18 cellular contexts compared by ENCODE assay signal in the genomic region with DNA sequence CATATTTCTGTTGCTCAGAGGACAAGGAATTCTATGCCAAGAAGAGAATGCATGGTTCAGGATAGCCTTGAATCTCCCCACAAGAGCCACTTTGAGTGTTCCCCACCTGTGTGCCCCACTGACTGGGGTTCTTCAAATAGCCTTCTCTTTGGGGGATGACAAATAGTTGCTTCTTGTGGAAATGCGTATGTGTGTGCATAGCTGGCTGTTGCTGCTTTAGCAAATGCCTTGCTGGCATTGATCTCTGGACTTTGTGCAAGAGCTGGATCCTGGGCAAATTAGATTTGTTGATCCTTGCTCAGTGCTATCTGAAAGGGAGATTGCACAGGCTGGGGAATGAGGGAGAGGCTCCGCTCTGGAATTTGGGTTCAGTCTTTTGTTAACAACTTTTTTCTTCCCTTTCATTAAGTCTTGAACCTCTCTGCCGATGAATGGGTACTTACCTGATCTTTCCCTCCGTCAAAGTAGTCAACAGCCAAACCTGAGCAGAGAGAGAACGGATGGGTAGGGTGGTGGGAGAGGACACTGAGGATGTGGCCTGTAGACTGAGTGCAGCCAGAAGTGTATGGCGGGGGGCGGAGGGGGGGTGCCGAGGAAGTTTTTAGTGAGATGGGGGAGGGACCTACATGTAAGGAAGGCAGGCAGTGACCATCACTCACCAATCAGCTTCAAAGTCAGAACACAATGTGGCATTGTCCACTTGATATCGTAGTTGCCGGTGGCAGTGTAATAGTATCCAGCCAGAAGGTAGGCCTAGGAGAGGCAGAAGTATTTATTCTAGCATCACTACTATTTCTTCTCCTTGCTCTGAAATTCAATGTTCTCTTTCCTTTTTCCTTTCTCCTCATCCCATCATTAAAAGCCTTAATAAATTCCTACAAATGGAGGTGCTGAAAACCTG. TPM values are rescaled to one million over a fixed set of nuclear protein-coding genes. Genes with fewer than 3 reads are reported as not detected.
DNase-seq lines count a peak whose midpoint lies in the region; ATAC-seq, FAIRE-seq and TF ChIP-seq lines count a peak whose summit lies in the region.
"Had no signal": no experiment of that assay in that cellular context is flagged by ENCODE, and none has a peak within 500 bp of the region (broad histone marks: within the 10 kb centered on the region; RNA-seq: fewer than 3 reads in every experiment).

No MANE protein-coding gene starts in this region.

- no peaks in the 10 kb centered on the region for H3K4me1 ChIP-seq in ectodermal cell (ENCODE audit: control insufficient read depth, insufficient read depth, low read length)
- H3K4me1 ChIP-seq: spleen had no signal

- peak; percentile 46 for FAIRE-seq in HTR-8/SVneo (lab: Jason Lieb, UNC)
- FAIRE-seq: H54, RCC 7860 had no signal

- H3K27me3 ChIP-seq in ectodermal cell (ENCODE audit: control insufficient read depth, insufficient read depth, low read length, poor library complexity, severe bottlenecking) = no peaks in the 10 kb centered on the region
- H3K27me3 ChIP-seq: spleen had no signal

- WGBS in ectodermal cell, 2 experiments = 95% methylated on average over 8 to 10 of the region's 10 CpGs

- peak overlapping the region; percentile 30 for H3K27ac ChIP-seq in ectodermal cell (ENCODE audit: insufficient read depth, low read depth, low read length, poor library complexity, severe bottlenecking)
- H3K27ac ChIP-seq: spleen had no signal

- H3K4me1 Mint-ChIP-seq in nephron progenitor cell = no peaks in the 10 kb centered on the region
- H3K4me1 Mint-ChIP-seq in chondrocyte (ENCODE audit: low read depth) = no peaks in the 10 kb centered on the region
- no peaks in the 10 kb centered on the region for H3K4me1 Mint-ChIP-seq in T-helper 2 cell treated with Interferon-gamma antibody and Interleukin-4, amounts not matched to agents 5 μg/mL and 100 μg/mL, for 36 hours (ENCODE audit: low read depth)
- H3K4me1 Mint-ChIP-seq: mesothelial cell of epicardium had no signal

- H3K4me3 Mint-ChIP-seq in nephron progenitor cell = no peak overlapping the region
- no peak overlapping the region for H3K4me3 Mint-ChIP-seq in chondrocyte (ENCODE audit: unreplicated experiment)
- H3K4me3 Mint-ChIP-seq in T-helper 2 cell treated with Interferon-gamma antibody and Interleukin-4, amounts not matched to agents 5 μg/mL and 100 μg/mL, for 36 hours = no peak overlapping the region
- H3K4me3 Mint-ChIP-seq: mesothelial cell of epicardium had no signal

- DNase-seq in HTR-8/SVneo (ENCODE audit: insufficient read length, low spot score) (no peak), nephron progenitor cell (no peak), chondrocyte (ENCODE audit: low spot score) (no peak)
- DNase-seq in T-helper 2 cell treated with Interferon-gamma antibody and Interleukin-4, amounts not matched to agents 5 μg/mL and 100 μg/mL, for 36 hours (ENCODE audit: low spot score) = no peak
- DNase-seq: activated CD4-positive, alpha-beta T cell treated with anti-CD3 and anti-CD28 coated beads for 1 hour; activated gamma-delta T cell treated with Interleukin-2 at 50 U/mL for 16 hours; COR-L47; EL; islet precursor cell; NCI-H1436 treated with DMSO at 0.1 percent for 48 hours; SK-N-SH; spleen; stimulated activated CD8-positive, alpha-beta memory T cell treated with anti-CD3 and anti-CD28 coated beads, Interleukin-4, amount 100 ng/mL, for 48 hours had no signal

- no peak for TF ChIP-seq CTCF in nephron progenitor cell (IDR thresholded peaks at IDR 0.05)
- no peak for TF ChIP-seq CTCF in chondrocyte (IDR thresholded peaks at IDR 0.05)

- H3K9me3 ChIP-seq in ectodermal cell (ENCODE audit: control insufficient read depth, low read length) = no peaks in the 10 kb centered on the region
- H3K9me3 ChIP-seq: SK-N-SH, spleen had no signal

- H3K36me3 Mint-ChIP-seq in nephron progenitor cell (ENCODE audit: low read depth) (peaks cover 53% of the 10 kb centered on the region), chondrocyte (ENCODE audit: low read depth) (peaks cover 17% of the 10 kb centered on the region)
- peaks cover 42% of the 10 kb centered on the region for H3K36me3 Mint-ChIP-seq in T-helper 2 cell treated with Interferon-gamma antibody and Interleukin-4, amounts not matched to agents 5 μg/mL and 100 μg/mL, for 36 hours (ENCODE audit: low read depth)

- H3K27ac Mint-ChIP-seq in nephron progenitor cell (peak overlapping the region; percentile 32), chondrocyte (ENCODE audit: unreplicated experiment) (no peak overlapping the region)
- H3K27ac Mint-ChIP-seq in T-helper 2 cell treated with Interferon-gamma antibody and Interleukin-4, amounts not matched to agents 5 μg/mL and 100 μg/mL, for 36 hours = no peak overlapping the region
- H3K27ac Mint-ChIP-seq: mesothelial cell of epicardium had no signal

- H3K27me3 Mint-ChIP-seq in nephron progenitor cell (ENCODE audit: low read depth, poor library complexity) (no peaks in the 10 kb centered on the region), chondrocyte (ENCODE audit: low read depth) (no peaks in the 10 kb centered on the region)
- no peaks in the 10 kb centered on the region for H3K27me3 Mint-ChIP-seq in T-helper 2 cell treated with Interferon-gamma antibody and Interleukin-4, amounts not matched to agents 5 μg/mL and 100 μg/mL, for 36 hours (ENCODE audit: low read depth)

- H3K9me3 Mint-ChIP-seq in nephron progenitor cell (no peaks in the 10 kb centered on the region), chondrocyte (ENCODE audit: low read depth) (no peaks in the 10 kb centered on the region)
- no peaks in the 10 kb centered on the region for H3K9me3 Mint-ChIP-seq in T-helper 2 cell treated with Interferon-gamma antibody and Interleukin-4, amounts not matched to agents 5 μg/mL and 100 μg/mL, for 36 hours
- H3K9me3 Mint-ChIP-seq: mesothelial cell of epicardium had no signal

- no peak for ATAC-seq in GM19023 (IDR thresholded peaks at IDR 0.05; ENCODE audit: unreplicated experiment)

- no peak overlapping the region for H3K4me3 ChIP-seq in ectodermal cell (ENCODE audit: insufficient read depth, low read depth, low read length)
- H3K4me3 ChIP-seq: spleen had no signal

- peaks cover 17% of the 10 kb centered on the region for H3K36me3 ChIP-seq in ectodermal cell (ENCODE audit: control insufficient read depth, insufficient read depth, low read length)

RNA-seq across cellular contexts. Expression of a gene that starts 10.7 kb away (rescaled TPM):
- 40.0 TPM for polyA plus RNA-seq in ectodermal cell (2013, experiment 1 of 4)
- 34.5 TPM for polyA plus RNA-seq in ectodermal cell (2013, experiment 2 of 4)
- 21.3 TPM for polyA plus RNA-seq in ectodermal cell (2013, experiment 3 of 4)
- 24.4 TPM for polyA plus RNA-seq in ectodermal cell (2013, experiment 4 of 4)
- total RNA-seq in chondrocyte = 25.0 to 35.1 TPM (median 26.5 TPM) in 3 replicates

RNA-seq across cellular contexts. Expression of a gene that starts 10.9 kb away (rescaled TPM):
- polyA plus RNA-seq in ectodermal cell (2013, experiment 1 of 4) = 272 TPM
- 264 TPM for polyA plus RNA-seq in ectodermal cell (2013, experiment 2 of 4)
- polyA plus RNA-seq in ectodermal cell (2013, experiment 3 of 4) = 236 TPM
- polyA plus RNA-seq in ectodermal cell (2013, experiment 4 of 4) = 262 TPM
- total RNA-seq in chondrocyte = 129 to 135 TPM (median 129 TPM) in 3 replicates

RNA-seq across cellular contexts. Expression of a gene that starts 30.2 kb away (rescaled TPM):
- polyA plus RNA-seq in ectodermal cell (2013, experiment 1 of 4) = 2.0 TPM
- 2.1 TPM for polyA plus RNA-seq in ectodermal cell (2013, experiment 2 of 4)
- 2.7 TPM for polyA plus RNA-seq in ectodermal cell (2013, experiment 3 of 4)
- polyA plus RNA-seq in ectodermal cell (2013, experiment 4 of 4) = 2.5 TPM
- total RNA-seq in chondrocyte = 0.51 to 0.65 TPM in 2 of 3 replicates, not detected in the other

RNA-seq across cellular contexts. Expression of a gene that starts 36.9 kb away (rescaled TPM):
- polyA plus RNA-seq in ectodermal cell (2013, experiment 1 of 4) = 44.1 TPM
- 51.4 TPM for polyA plus RNA-seq in ectodermal cell (2013, experiment 2 of 4)
- 31.9 TPM for polyA plus RNA-seq in ectodermal cell (2013, experiment 3 of 4)
- polyA plus RNA-seq in ectodermal cell (2013, experiment 4 of 4) = 38.1 TPM
- 18.8 to 22.1 TPM (median 19.4 TPM) in 3 replicates for total RNA-seq in chondrocyte

RNA-seq across cellular contexts. Expression of a gene that starts 37.6 kb away (rescaled TPM):
- polyA plus RNA-seq in ectodermal cell (2013, experiment 1 of 4) = 290 TPM
- 288 TPM for polyA plus RNA-seq in ectodermal cell (2013, experiment 2 of 4)
- polyA plus RNA-seq in ectodermal cell (2013, experiment 3 of 4) = 271 TPM
- polyA plus RNA-seq in ectodermal cell (2013, experiment 4 of 4) = 291 TPM
- 230 to 244 TPM (median 233 TPM) in 3 replicates for total RNA-seq in chondrocyte
